9 cellular contexts compared by ENCODE assay signal in genomic region chr4:183960021-183960420, GRCh38. TPM values are rescaled to one million over a fixed set of nuclear protein-coding genes. Genes with fewer than 3 reads are reported as not detected.
DNase-seq lines count a peak whose midpoint lies in the region; ATAC-seq and TF ChIP-seq lines count a peak whose summit lies in the region.
"Had no signal": no experiment of that assay in that cellular context is flagged by ENCODE, and none has a peak within 500 bp of the region (broad histone marks: within the 10 kb centered on the region; RNA-seq: fewer than 3 reads in every experiment).

No MANE protein-coding gene starts in this region.

- no peak overlapping the region for H3K9ac ChIP-seq in NT2/D1 (ENCODE audit: insufficient read length, low read depth)

- no peak overlapping the region for H3K4me3 ChIP-seq in HAP-1
- H3K4me3 ChIP-seq in NT2/D1 (ENCODE audit: insufficient read length, low read depth): no peak overlapping the region
- peak overlapping the region; percentile 54 for H3K4me3 ChIP-seq in psoas muscle
- H3K4me3 ChIP-seq in effector memory CD4-positive, alpha-beta T cell (ENCODE audit: insufficient read depth, low read depth, low read length, poor library complexity, severe bottlenecking): no peak overlapping the region
- H3K4me3 ChIP-seq: thoracic aorta had no signal

- peaks cover 12% of the 10 kb centered on the region for H3K4me1 ChIP-seq in HAP-1
- no peaks in the 10 kb centered on the region for H3K4me1 ChIP-seq in NT2/D1 (ENCODE audit: insufficient read depth, insufficient read length)
- H3K4me1 ChIP-seq in foreskin keratinocyte: no peaks in the 10 kb centered on the region
- H3K4me1 ChIP-seq in psoas muscle: peaks cover 7% of the 10 kb centered on the region
- H3K4me1 ChIP-seq in effector memory CD4-positive, alpha-beta T cell (ENCODE audit: control insufficient read depth, insufficient read depth, low read length, poor library complexity, severe bottlenecking): no peaks in the 10 kb centered on the region

- no peak for TF ChIP-seq POLR2A in erythroblast (IDR thresholded peaks at IDR 0.05; ENCODE audit: low read length)

- peak; percentile 69 for ATAC-seq in foreskin keratinocyte
- ATAC-seq in psoas muscle: peak; percentile 73 to 97 (median 95)

- no peaks in the 10 kb centered on the region for H3K36me3 ChIP-seq in HAP-1 (replicated peaks)
- H3K36me3 ChIP-seq in NT2/D1 (ENCODE audit: insufficient read depth, insufficient read length, low read length): no peaks in the 10 kb centered on the region
- H3K36me3 ChIP-seq in psoas muscle (ENCODE audit: insufficient read depth in 1 of 2, low read depth in 1 of 2): no peaks in the 10 kb centered on the region
- H3K36me3 ChIP-seq in effector memory CD4-positive, alpha-beta T cell (ENCODE audit: control insufficient read depth, insufficient read depth, low read length): no peaks in the 10 kb centered on the region
- H3K36me3 ChIP-seq: thoracic aorta had no signal

- DNase-seq in HAP-1 (ENCODE audit: low spot score in 2 of 2) (peak; percentile 87 to 88), NT2/D1 (ENCODE audit: low read depth, low spot score) (peak; percentile 11), foreskin keratinocyte (peak; percentile 14 to 51), psoas muscle (peak; percentile 43 to 70), posterior vena cava (ENCODE audit: low spot score) (no peak), activated T-cell treated with anti-CD3 and anti-CD28 coated beads for 4 hours (no peak), erythroblast (lab: John Stamatoyannopoulos, UW) (no peak)
- no peak for DNase-seq in effector memory CD4-positive, alpha-beta T cell

- intact Hi-C loops in psoas muscle (cut with DNase I): no loop called here
- intact Hi-C loops in posterior vena cava (cut with DNase I): no loop called here

- no peaks in the 10 kb centered on the region for H3K9me3 ChIP-seq in HAP-1
- H3K9me3 ChIP-seq in NT2/D1 (ENCODE audit: insufficient read depth, low read length): no peaks in the 10 kb centered on the region
- H3K9me3 ChIP-seq in psoas muscle: no peaks in the 10 kb centered on the region
- H3K9me3 ChIP-seq in effector memory CD4-positive, alpha-beta T cell (ENCODE audit: control insufficient read depth, low read length): no peaks in the 10 kb centered on the region
- H3K9me3 ChIP-seq: thoracic aorta had no signal

- in situ Hi-C loops in HAP-1 (cut with MboI; ENCODE audit: low sequenced_read_pairs): no loop called here

- H3K27me3 ChIP-seq in HAP-1 (ENCODE audit: low read depth) (no peaks in the 10 kb centered on the region), NT2/D1 (ENCODE audit: insufficient read depth, insufficient read length) (no peaks in the 10 kb centered on the region), foreskin keratinocyte (no peaks in the 10 kb centered on the region), psoas muscle (ENCODE audit: insufficient read depth in 3 of 3, low read length in 2 of 3) (no peaks in the 10 kb centered on the region)
- no peaks in the 10 kb centered on the region for H3K27me3 ChIP-seq in effector memory CD4-positive, alpha-beta T cell (replicated peaks; ENCODE audit: control insufficient read depth, insufficient read depth, low read length, poor library complexity, severe bottlenecking)

- H3K27ac ChIP-seq in foreskin keratinocyte (no peak overlapping the region), psoas muscle (no peak overlapping the region)
- H3K27ac ChIP-seq in effector memory CD4-positive, alpha-beta T cell (ENCODE audit: insufficient read depth, low read length, poor library complexity, severe bottlenecking): no peak overlapping the region
- H3K27ac ChIP-seq: thoracic aorta had no signal

- WGBS in psoas muscle, 3 donors: 10 to 23% (median 12%) methylated on average over 8 of the region's 8 CpGs

- no peak for TF ChIP-seq CTCF in foreskin keratinocyte (conservative IDR thresholded peaks at IDR 0.05)
- TF ChIP-seq CTCF in psoas muscle (IDR thresholded peaks at IDR 0.05): no peak

RNA-seq across cellular contexts. Expression of gene STOX2, which starts 54.9 kb away (rescaled TPM):
- total RNA-seq in foreskin keratinocyte (0.75 and 0.99 TPM in 2 replicates), psoas muscle (1 to 10 TPM; 1.7 to 9.3 (median 3.9) TPM), posterior vena cava (1 to 10 TPM; 6.5 to 6.9 TPM)
- polyA plus RNA-seq in foreskin keratinocyte (0.14 and 0.24 TPM in 2 replicates), psoas muscle (1 to 10 TPM in 1 of 3 donors, under 1 TPM in 2; 0.41 to 3.4 (median 0.76) TPM)

Comparison
In these comparisons a context has a peak if more than half of its experiments do, and no peak if none do; other contexts are left out.
1. DNase-seq: peak in HAP-1 (2 of 2), NT2/D1 (single experiment), foreskin keratinocyte (2 of 2) and psoas muscle (2 of 2); none in effector memory CD4-positive, alpha-beta T cell (0 of 3), posterior vena cava (single experiment), activated T-cell treated with anti-CD3 and anti-CD28 coated beads for 4 hours (single experiment) and erythroblast (0 of 2).